Comparison of ENCODE assay signal across 1 cellular context in genomic region chr3:122364508-122364907, GRCh38.
TF ChIP-seq lines count a peak whose summit lies in the region.

No MANE protein-coding gene starts in this region.

TF ChIP-seq in GM12878, 131 proteins besides CTCF, POLR2A, EP300 and RAD21:
- TF ChIP-seq TARDBP (IDR thresholded peaks at IDR 0.05; ENCODE audit: borderline replicate concordance) (no peak), SIX5 (IDR thresholded peaks at IDR 0.05; ENCODE audit: low read depth, low read length, severe bottlenecking) (no peak), NBN (IDR thresholded peaks at IDR 0.05) (no peak), CUX1 (IDR thresholded peaks at IDR 0.05; ENCODE audit: insufficient replicate concordance, low read depth, low read length) (no peak), STAT3 (IDR thresholded peaks at IDR 0.05; ENCODE audit: low read depth, low read length) (no peak), PAX8 (IDR thresholded peaks at IDR 0.05) (no peak), ASH2L (IDR thresholded peaks at IDR 0.05; ENCODE audit: borderline replicate concordance, low read depth) (no peak), BCL3 (IDR thresholded peaks at IDR 0.05; ENCODE audit: borderline replicate concordance, insufficient read depth, low read depth, low read length, poor library complexity, severe bottlenecking) (no peak), EZH2 (IDR thresholded peaks at IDR 0.05; ENCODE audit: borderline replicate concordance, control insufficient read depth, low read depth, low read length) (no peak), IKZF2 (IDR thresholded peaks at IDR 0.05) (no peak; a peak in 1 of 4 replicates)
